Comparison of ENCODE assay signal across 18 cellular contexts in the genomic region with DNA sequence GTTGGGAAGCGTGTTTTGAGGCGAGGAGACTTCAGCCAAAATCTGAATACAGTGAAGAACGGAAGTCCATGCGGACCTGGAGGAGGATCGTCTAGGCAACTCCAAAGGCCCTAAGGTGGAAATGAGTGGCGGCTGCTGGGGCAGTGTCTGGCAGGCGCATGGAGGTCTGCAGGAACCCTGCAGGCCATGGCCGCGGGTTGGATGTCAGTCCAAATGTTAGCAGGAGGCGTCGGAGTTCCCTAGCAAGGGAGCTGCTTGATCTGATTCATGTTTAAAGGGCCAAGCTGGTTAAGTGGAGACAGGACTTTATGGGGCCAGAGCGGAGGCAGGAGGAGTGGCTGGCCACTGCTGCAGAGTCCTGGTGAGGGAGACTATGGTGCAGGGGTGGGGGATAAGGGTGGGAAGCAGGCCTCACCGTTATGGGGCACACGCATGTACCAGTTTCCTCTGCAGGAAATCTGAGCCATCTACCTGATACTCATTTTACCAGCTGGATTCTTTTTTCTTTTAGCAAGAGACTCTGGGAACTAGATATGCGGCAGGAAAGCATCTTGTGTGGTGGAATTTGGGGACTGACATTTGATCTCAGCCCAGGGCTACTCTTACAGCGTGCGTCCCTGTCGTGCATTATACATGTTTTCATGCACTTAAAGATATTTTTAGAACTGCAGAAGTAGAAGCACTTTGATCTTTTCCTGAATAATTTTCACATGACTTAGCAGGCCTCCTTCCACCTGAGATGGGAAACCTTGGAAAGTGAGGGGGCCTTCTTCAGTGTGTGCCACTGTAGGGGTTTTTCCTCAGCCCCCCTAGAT. TPM values are rescaled to one million over a fixed set of nuclear protein-coding genes. Genes with fewer than 3 reads are reported as not detected.
DNase-seq lines count a peak whose midpoint lies in the region; ATAC-seq and TF ChIP-seq lines count a peak whose summit lies in the region.
"Had no signal": no experiment of that assay in that cellular context is flagged by ENCODE, and none has a peak within 500 bp of the region (broad histone marks: within the 10 kb centered on the region; RNA-seq: fewer than 3 reads in every experiment).

No MANE protein-coding gene starts in this region.

- H3K4me3 Mint-ChIP-seq in endothelial cell (ENCODE audit: unreplicated experiment), result no peak overlapping the region
- H3K4me3 Mint-ChIP-seq: CD4-positive, alpha-beta T cell; HFFc6 had no signal

- H3K4me1 ChIP-seq in right cardiac atrium (ENCODE audit: control insufficient read depth, insufficient read depth, low read length), result no peaks in the 10 kb centered on the region
- H3K4me1 ChIP-seq in SJCRH30, result peaks cover 62% of the 10 kb centered on the region
- peaks cover 6% of the 10 kb centered on the region for H3K4me1 ChIP-seq in muscle layer of colon (ENCODE audit: insufficient read depth, low read length)
- peaks cover 73% of the 10 kb centered on the region for H3K4me1 ChIP-seq in thymus (ENCODE audit: control insufficient read depth, insufficient read depth, low read length)
- H3K4me1 ChIP-seq: uterus had no signal

- no peak overlapping the region for H3K4me3 ChIP-seq in right cardiac atrium (ENCODE audit: low read length)
- no peak overlapping the region for H3K4me3 ChIP-seq in SJCRH30
- no peak overlapping the region for H3K4me3 ChIP-seq in muscle layer of colon (ENCODE audit: low read depth in 1 of 2, low read length in 2 of 2)
- no peak overlapping the region for H3K4me3 ChIP-seq in thymus (ENCODE audit: low read length)
- H3K4me3 ChIP-seq: uterus had no signal

- H3K9me3 ChIP-seq in right cardiac atrium (ENCODE audit: control insufficient read depth, low read length), result no peaks in the 10 kb centered on the region
- H3K9me3 ChIP-seq in SJCRH30 (replicated peaks), result no peaks in the 10 kb centered on the region
- H3K9me3 ChIP-seq in muscle layer of colon (ENCODE audit: low read length), result no peaks in the 10 kb centered on the region
- no peaks in the 10 kb centered on the region for H3K9me3 ChIP-seq in thymus (ENCODE audit: control insufficient read depth)
- H3K9me3 ChIP-seq: uterus had no signal

- peaks cover 2% of the 10 kb centered on the region for H3K27me3 Mint-ChIP-seq in endothelial cell (ENCODE audit: unreplicated experiment)
- H3K27me3 Mint-ChIP-seq: CD4-positive, alpha-beta T cell had no signal

- no peak overlapping the region for H3K27ac Mint-ChIP-seq in endothelial cell (ENCODE audit: unreplicated experiment)
- H3K27ac Mint-ChIP-seq: CD4-positive, alpha-beta T cell; HFFc6 had no signal

- peaks cover 33% of the 10 kb centered on the region for H3K4me1 Mint-ChIP-seq in endothelial cell (ENCODE audit: unreplicated experiment)

- no peaks in the 10 kb centered on the region for H3K36me3 ChIP-seq in SJCRH30
- no peaks in the 10 kb centered on the region for H3K36me3 ChIP-seq in muscle layer of colon (ENCODE audit: insufficient read depth, low read length)
- H3K36me3 ChIP-seq in thymus (ENCODE audit: control insufficient read depth, insufficient read depth), result no peaks in the 10 kb centered on the region
- H3K36me3 ChIP-seq: uterus had no signal

- no peak overlapping the region for H3K27ac ChIP-seq in right cardiac atrium (ENCODE audit: low read length)
- H3K27ac ChIP-seq in SJCRH30, result no peak overlapping the region
- peak overlapping the region; percentile 29 for H3K27ac ChIP-seq in muscle layer of colon (ENCODE audit: low read depth, low read length)
- H3K27ac ChIP-seq in thymus (ENCODE audit: low read depth), result peak overlapping the region; percentile 18
- H3K27ac ChIP-seq: uterus had no signal

- ATAC-seq in Right ventricle myocardium superior (ENCODE audit: poor library complexity) (peak; percentile 12), right cardiac atrium (no peak)
- ATAC-seq: left lobe of liver had no signal

- TF ChIP-seq CTCF in endothelial cell (IDR thresholded peaks at IDR 0.05; ENCODE audit: unreplicated experiment), result no peak

- no peak overlapping the region for H3K9ac ChIP-seq in muscle layer of colon (ENCODE audit: low read length)

- intact Hi-C loops in Right ventricle myocardium superior (cut with DNase I), result no loop called here
- intact Hi-C loops in right cardiac atrium (cut with DNase I), result no loop called here

- DNase-seq in Right ventricle myocardium superior (no peak), right cardiac atrium (no peak), SJCRH30 (peak; percentile 33 to 55), NCI-H82 treated with DMSO at 0.1 percent for 48 hours (lab: John Stamatoyannopoulos, UW; ENCODE audit: unreplicated experiment) (no peak), SIG-M5 treated with dmso at 0.1 percent for 504 hours (lab: John Stamatoyannopoulos, UW; ENCODE audit: unreplicated experiment) (no peak), endothelial cell (ENCODE audit: low spot score) (no peak)
- DNase-seq: activated CD4-positive, alpha-beta T cell treated with anti-CD3 and anti-CD28 coated beads for 48 hours; activated effector memory CD4-positive, alpha-beta T cell treated with anti-CD3 and anti-CD28 coated beads, Interleukin-2, amount 50 U/mL, for 16 hours; CD4-positive, alpha-beta T cell; central memory CD4-positive, alpha-beta T cell; effector CD8-positive, alpha-beta T cell; HFFc6; NCI-H1694 treated with DMSO at 0.1 percent for 48 hours; NCI-H446 treated with DMSO at 0.1 percent for 48 hours; uterus had no signal

- H3K9me3 Mint-ChIP-seq in endothelial cell (ENCODE audit: unreplicated experiment), result no peaks in the 10 kb centered on the region
- H3K9me3 Mint-ChIP-seq: CD4-positive, alpha-beta T cell; HFFc6 had no signal

- H3K27me3 ChIP-seq in right cardiac atrium (ENCODE audit: control insufficient read depth, insufficient read depth) (no peaks in the 10 kb centered on the region), SJCRH30 (no peaks in the 10 kb centered on the region), muscle layer of colon (ENCODE audit: control insufficient read depth in 1 of 2, insufficient read depth in 2 of 2, low read length in 2 of 2) (no peaks in the 10 kb centered on the region), thymus (ENCODE audit: control insufficient read depth, insufficient read depth) (no peaks in the 10 kb centered on the region)
- H3K27me3 ChIP-seq: uterus had no signal

- no peaks in the 10 kb centered on the region for H3K36me3 Mint-ChIP-seq in endothelial cell (ENCODE audit: low read depth, unreplicated experiment)

- 66% methylated on average over 18 of the region's 18 CpGs for WGBS in right cardiac atrium
- WGBS in thymus, result 62% methylated on average over 18 of the region's 18 CpGs

RNA-seq across cellular contexts. Expression of a gene that starts 6.6 kb away (rescaled TPM):
- 116 TPM for total RNA-seq in Right ventricle myocardium superior
- total RNA-seq in right cardiac atrium, result 100 to 1,000 TPM in 3 of 4 donors, 10 to 100 TPM in 1; 98.2 to 116 (median 107) TPM
- polyA plus RNA-seq in right cardiac atrium, result 70.6 TPM
- total RNA-seq in SJCRH30 (2014; rRNA removed; shearing (Covaris generic)), result 174 and 183 TPM in 2 replicates
- polyA plus RNA-seq in thymus, result 97.0 TPM
- total RNA-seq in endothelial cell (ENCODE audit: unreplicated experiment), result 138 TPM

RNA-seq across cellular contexts. Expression of a gene that starts 17.1 kb away (rescaled TPM):
- total RNA-seq in Right ventricle myocardium superior (3.6 TPM), right cardiac atrium (1 to 10 TPM; 5.1 to 6.5 (median 5.8) TPM), endothelial cell (ENCODE audit: unreplicated experiment) (12.1 TPM)
- polyA plus RNA-seq in right cardiac atrium (4.5 TPM), thymus (6.6 TPM)
- 8.1 and 9.5 TPM in 2 replicates for total RNA-seq in SJCRH30 (2014; rRNA removed; shearing (Covaris generic))

RNA-seq across cellular contexts. Expression of a gene that starts 20.6 kb away (rescaled TPM):
- total RNA-seq in Right ventricle myocardium superior (24.0 TPM), right cardiac atrium (100 to 1,000 TPM; 111 to 195 (median 174) TPM), endothelial cell (ENCODE audit: unreplicated experiment) (4.9 TPM)
- polyA plus RNA-seq in right cardiac atrium (193 TPM), thymus (21.9 TPM)
- 68.1 and 89.7 TPM in 2 replicates for total RNA-seq in SJCRH30 (2014; rRNA removed; shearing (Covaris generic))
- total RNA-seq: CD4-positive, alpha-beta T cell had no signal

RNA-seq across cellular contexts. Expression of a gene that starts 38.7 kb away (rescaled TPM):
- 2.9 TPM for total RNA-seq in Right ventricle myocardium superior
- 1 to 10 TPM; 4.5 to 7.4 (median 5.5) TPM for total RNA-seq in right cardiac atrium
- 4.2 TPM for polyA plus RNA-seq in right cardiac atrium
- total RNA-seq in SJCRH30 (2014; rRNA removed; shearing (Covaris generic)), result 1.7 and 4.6 TPM in 2 replicates
- 2.9 TPM for polyA plus RNA-seq in thymus
- 0.87 TPM for total RNA-seq in endothelial cell (ENCODE audit: unreplicated experiment)
- total RNA-seq: HFFc6 had no signal

RNA-seq across cellular contexts. Expression of a gene that starts 38.9 kb away (rescaled TPM):
- 3.7 TPM for total RNA-seq in Right ventricle myocardium superior
- 1 to 10 TPM; 5.7 to 8.0 (median 6.2) TPM for total RNA-seq in right cardiac atrium
- polyA plus RNA-seq in right cardiac atrium, result 4.4 TPM
- total RNA-seq in SJCRH30 (2014; rRNA removed; shearing (Covaris generic)), result not detected in 2 replicates
- 11.3 TPM for polyA plus RNA-seq in thymus
- 5.1 TPM for total RNA-seq in endothelial cell (ENCODE audit: unreplicated experiment)
- total RNA-seq: HFFc6 had no signal

Comparison
In these comparisons a context has a peak if more than half of its experiments do, and no peak if none do; other contexts are left out.
1. DNase-seq: peak in SJCRH30 (2 of 2); none in Right ventricle myocardium superior (single experiment), right cardiac atrium (0 of 3), NCI-H82 treated with DMSO at 0.1 percent for 48 hours (single experiment), SIG-M5 treated with dmso at 0.1 percent for 504 hours (single experiment) and endothelial cell (single experiment).
2. H3K27ac ChIP-seq: peak in muscle layer of colon (single experiment) and thymus (single experiment); none in right cardiac atrium (single experiment) and SJCRH30 (single experiment).